Comparison of ENCODE assay signal across 1 cellular context in the genomic region with DNA sequence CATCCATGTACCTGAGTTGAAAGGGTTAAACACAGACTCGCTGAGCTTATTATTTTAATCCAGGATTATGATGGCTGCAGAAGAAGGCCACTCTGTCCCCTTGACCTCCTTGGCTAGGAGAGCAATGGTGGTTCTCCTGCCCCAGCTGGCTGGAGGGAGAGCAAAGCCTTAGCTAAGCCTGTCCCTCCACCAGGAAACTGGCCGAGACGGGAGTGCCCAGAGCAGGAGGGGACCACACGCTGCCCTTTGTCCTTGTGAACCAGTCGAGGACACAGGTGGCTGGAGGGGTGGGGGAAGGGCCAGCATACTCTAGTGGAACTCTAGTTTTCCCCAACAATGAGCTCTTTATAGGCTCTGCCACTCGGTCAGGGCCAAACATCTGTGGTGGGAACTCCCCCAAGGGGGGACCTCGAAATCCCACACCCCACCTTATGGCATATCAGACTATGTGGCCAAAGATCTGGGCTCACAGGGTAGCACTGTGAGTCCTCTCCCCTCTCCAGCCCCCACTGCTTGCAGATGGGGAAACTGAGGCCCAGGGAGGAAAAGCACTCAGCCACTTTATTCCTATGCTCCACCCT.
TF ChIP-seq lines count a peak whose summit lies in the region.

No MANE protein-coding gene starts in this region.

TF ChIP-seq in HepG2, 621 proteins besides CTCF, POLR2A, EP300 and RAD21 (continued from another document and continues in another):
- peak; percentile 64; the same call in 1 of the 2 replicates for TF ChIP-seq ZNF644 (CRISPR knock-in tag; IDR thresholded peaks at IDR 0.05; ENCODE audit: low read depth)
- TF ChIP-seq, protein P1, sequence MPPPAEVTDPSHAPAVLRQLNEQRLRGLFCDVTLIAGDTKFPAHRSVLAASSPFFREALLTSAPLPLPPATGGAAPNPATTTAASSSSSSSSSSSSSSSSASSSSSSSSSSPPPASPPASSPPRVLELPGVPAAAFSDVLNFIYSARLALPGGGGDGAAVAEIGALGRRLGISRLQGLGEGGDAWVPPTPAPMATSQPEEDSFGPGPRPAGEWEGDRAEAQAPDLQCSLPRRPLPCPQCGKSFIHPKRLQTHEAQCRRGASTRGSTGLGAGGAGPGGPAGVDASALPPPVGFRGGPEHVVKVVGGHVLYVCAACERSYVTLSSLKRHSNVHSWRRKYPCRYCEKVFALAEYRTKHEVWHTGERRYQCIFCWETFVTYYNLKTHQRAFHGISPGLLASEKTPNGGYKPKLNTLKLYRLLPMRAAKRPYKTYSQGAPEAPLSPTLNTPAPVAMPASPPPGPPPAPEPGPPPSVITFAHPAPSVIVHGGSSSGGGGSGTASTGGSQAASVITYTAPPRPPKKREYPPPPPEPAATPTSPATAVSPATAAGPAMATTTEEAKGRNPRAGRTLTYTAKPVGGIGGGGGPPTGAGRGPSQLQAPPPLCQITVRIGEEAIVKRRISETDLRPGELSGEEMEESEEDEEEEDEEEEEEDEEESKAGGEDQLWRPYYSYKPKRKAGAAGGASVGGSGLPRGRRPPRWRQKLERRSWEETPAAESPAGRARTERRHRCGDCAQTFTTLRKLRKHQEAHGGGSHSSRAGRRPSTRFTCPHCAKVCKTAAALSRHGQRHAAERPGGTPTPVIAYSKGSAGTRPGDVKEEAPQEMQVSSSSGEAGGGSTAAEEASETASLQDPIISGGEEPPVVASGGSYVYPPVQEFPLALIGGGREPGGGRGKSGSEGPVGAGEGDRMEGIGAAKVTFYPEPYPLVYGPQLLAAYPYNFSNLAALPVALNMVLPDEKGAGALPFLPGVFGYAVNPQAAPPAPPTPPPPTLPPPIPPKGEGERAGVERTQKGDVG (CRISPR knock-in tag; IDR thresholded peaks at IDR 0.05; ENCODE audit: borderline replicate concordance): no peak
- no peak for TF ChIP-seq GATA4 (IDR thresholded peaks at IDR 0.05; ENCODE audit: borderline replicate concordance, low read depth)
- TF ChIP-seq, protein P2, sequence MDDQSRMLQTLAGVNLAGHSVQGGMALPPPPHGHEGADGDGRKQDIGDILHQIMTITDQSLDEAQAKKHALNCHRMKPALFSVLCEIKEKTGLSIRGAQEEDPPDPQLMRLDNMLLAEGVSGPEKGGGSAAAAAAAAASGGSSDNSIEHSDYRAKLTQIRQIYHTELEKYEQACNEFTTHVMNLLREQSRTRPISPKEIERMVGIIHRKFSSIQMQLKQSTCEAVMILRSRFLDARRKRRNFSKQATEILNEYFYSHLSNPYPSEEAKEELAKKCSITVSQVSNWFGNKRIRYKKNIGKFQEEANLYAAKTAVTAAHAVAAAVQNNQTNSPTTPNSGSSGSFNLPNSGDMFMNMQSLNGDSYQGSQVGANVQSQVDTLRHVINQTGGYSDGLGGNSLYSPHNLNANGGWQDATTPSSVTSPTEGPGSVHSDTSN (CRISPR knock-in tag; IDR thresholded peaks at IDR 0.05; ENCODE audit: borderline replicate concordance): no peak
- TF ChIP-seq MTA1 (CRISPR knock-in tag; IDR thresholded peaks at IDR 0.05; ENCODE audit: borderline replicate concordance): peak; percentile 97
- no peak for TF ChIP-seq NFKB2 (CRISPR knock-in tag; IDR thresholded peaks at IDR 0.05; ENCODE audit: borderline replicate concordance)
- TF ChIP-seq HOXD1 (CRISPR knock-in tag; IDR thresholded peaks at IDR 0.05): no peak
- TF ChIP-seq ZBTB8A (CRISPR knock-in tag; IDR thresholded peaks at IDR 0.05; ENCODE audit: borderline replicate concordance, low read depth): no peak
- TF ChIP-seq, protein P3, sequence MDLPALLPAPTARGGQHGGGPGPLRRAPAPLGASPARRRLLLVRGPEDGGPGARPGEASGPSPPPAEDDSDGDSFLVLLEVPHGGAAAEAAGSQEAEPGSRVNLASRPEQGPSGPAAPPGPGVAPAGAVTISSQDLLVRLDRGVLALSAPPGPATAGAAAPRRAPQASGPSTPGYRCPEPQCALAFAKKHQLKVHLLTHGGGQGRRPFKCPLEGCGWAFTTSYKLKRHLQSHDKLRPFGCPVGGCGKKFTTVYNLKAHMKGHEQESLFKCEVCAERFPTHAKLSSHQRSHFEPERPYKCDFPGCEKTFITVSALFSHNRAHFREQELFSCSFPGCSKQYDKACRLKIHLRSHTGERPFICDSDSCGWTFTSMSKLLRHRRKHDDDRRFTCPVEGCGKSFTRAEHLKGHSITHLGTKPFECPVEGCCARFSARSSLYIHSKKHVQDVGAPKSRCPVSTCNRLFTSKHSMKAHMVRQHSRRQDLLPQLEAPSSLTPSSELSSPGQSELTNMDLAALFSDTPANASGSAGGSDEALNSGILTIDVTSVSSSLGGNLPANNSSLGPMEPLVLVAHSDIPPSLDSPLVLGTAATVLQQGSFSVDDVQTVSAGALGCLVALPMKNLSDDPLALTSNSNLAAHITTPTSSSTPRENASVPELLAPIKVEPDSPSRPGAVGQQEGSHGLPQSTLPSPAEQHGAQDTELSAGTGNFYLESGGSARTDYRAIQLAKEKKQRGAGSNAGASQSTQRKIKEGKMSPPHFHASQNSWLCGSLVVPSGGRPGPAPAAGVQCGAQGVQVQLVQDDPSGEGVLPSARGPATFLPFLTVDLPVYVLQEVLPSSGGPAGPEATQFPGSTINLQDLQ (CRISPR knock-in tag; IDR thresholded peaks at IDR 0.05): no peak
- TF ChIP-seq, protein P4, sequence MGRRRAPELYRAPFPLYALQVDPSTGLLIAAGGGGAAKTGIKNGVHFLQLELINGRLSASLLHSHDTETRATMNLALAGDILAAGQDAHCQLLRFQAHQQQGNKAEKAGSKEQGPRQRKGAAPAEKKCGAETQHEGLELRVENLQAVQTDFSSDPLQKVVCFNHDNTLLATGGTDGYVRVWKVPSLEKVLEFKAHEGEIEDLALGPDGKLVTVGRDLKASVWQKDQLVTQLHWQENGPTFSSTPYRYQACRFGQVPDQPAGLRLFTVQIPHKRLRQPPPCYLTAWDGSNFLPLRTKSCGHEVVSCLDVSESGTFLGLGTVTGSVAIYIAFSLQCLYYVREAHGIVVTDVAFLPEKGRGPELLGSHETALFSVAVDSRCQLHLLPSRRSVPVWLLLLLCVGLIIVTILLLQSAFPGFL (CRISPR knock-in tag; IDR thresholded peaks at IDR 0.05): no peak
- TF ChIP-seq ZNF224 (CRISPR knock-in tag; IDR thresholded peaks at IDR 0.05): no peak
- TF ChIP-seq ATF7-NPFF (CRISPR knock-in tag; IDR thresholded peaks at IDR 0.05; ENCODE audit: low read depth): no peak
- TF ChIP-seq, protein P5, sequence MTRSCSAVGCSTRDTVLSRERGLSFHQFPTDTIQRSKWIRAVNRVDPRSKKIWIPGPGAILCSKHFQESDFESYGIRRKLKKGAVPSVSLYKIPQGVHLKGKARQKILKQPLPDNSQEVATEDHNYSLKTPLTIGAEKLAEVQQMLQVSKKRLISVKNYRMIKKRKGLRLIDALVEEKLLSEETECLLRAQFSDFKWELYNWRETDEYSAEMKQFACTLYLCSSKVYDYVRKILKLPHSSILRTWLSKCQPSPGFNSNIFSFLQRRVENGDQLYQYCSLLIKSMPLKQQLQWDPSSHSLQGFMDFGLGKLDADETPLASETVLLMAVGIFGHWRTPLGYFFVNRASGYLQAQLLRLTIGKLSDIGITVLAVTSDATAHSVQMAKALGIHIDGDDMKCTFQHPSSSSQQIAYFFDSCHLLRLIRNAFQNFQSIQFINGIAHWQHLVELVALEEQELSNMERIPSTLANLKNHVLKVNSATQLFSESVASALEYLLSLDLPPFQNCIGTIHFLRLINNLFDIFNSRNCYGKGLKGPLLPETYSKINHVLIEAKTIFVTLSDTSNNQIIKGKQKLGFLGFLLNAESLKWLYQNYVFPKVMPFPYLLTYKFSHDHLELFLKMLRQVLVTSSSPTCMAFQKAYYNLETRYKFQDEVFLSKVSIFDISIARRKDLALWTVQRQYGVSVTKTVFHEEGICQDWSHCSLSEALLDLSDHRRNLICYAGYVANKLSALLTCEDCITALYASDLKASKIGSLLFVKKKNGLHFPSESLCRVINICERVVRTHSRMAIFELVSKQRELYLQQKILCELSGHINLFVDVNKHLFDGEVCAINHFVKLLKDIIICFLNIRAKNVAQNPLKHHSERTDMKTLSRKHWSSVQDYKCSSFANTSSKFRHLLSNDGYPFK (CRISPR knock-in tag; IDR thresholded peaks at IDR 0.05; ENCODE audit: borderline replicate concordance): no peak
- TF ChIP-seq PAX8 (CRISPR knock-in tag; IDR thresholded peaks at IDR 0.05; ENCODE audit: borderline replicate concordance): no peak
- TF ChIP-seq, protein P6, sequence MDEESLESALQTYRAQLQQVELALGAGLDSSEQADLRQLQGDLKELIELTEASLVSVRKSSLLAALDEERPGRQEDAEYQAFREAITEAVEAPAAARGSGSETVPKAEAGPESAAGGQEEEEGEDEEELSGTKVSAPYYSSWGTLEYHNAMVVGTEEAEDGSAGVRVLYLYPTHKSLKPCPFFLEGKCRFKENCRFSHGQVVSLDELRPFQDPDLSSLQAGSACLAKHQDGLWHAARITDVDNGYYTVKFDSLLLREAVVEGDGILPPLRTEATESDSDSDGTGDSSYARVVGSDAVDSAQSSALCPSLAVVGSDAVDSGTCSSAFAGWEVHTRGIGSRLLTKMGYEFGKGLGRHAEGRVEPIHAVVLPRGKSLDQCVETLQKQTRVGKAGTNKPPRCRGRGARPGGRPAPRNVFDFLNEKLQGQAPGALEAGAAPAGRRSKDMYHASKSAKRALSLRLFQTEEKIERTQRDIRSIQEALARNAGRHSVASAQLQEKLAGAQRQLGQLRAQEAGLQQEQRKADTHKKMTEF (CRISPR knock-in tag; IDR thresholded peaks at IDR 0.05): 0 out of 2 replicates have a peak, but pooled peaks have one; percentile 29
- no peak for TF ChIP-seq CCAR2 (optimal IDR thresholded peaks at IDR 0.05; ENCODE audit: low read depth, low read length)
- TF ChIP-seq ZNF672 (CRISPR knock-in tag; IDR thresholded peaks at IDR 0.05): no peak
- TF ChIP-seq HMGA1 (CRISPR knock-in tag; conservative IDR thresholded peaks at IDR 0.05): no peak
- no peak for TF ChIP-seq SYNCRIP (IDR thresholded peaks at IDR 0.05; ENCODE audit: insufficient read depth, low read depth, low read length)
- TF ChIP-seq TAF15 (IDR thresholded peaks at IDR 0.05; ENCODE audit: low read depth, low read length, poor library complexity, severe bottlenecking): no peak
- TF ChIP-seq ZNF143 (CRISPR knock-in tag; IDR thresholded peaks at IDR 0.05): no peak
- TF ChIP-seq PRPF4 (IDR thresholded peaks at IDR 0.05; ENCODE audit: low read depth, low read length, poor library complexity, severe bottlenecking): peak; percentile 49
- no peak for TF ChIP-seq MEIS2 (CRISPR knock-in tag; IDR thresholded peaks at IDR 0.05)
- TF ChIP-seq, protein P7, sequence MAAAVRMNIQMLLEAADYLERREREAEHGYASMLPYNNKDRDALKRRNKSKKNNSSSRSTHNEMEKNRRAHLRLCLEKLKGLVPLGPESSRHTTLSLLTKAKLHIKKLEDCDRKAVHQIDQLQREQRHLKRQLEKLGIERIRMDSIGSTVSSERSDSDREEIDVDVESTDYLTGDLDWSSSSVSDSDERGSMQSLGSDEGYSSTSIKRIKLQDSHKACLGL (CRISPR knock-in tag; IDR thresholded peaks at IDR 0.05): no peak
- TF ChIP-seq, protein P8, sequence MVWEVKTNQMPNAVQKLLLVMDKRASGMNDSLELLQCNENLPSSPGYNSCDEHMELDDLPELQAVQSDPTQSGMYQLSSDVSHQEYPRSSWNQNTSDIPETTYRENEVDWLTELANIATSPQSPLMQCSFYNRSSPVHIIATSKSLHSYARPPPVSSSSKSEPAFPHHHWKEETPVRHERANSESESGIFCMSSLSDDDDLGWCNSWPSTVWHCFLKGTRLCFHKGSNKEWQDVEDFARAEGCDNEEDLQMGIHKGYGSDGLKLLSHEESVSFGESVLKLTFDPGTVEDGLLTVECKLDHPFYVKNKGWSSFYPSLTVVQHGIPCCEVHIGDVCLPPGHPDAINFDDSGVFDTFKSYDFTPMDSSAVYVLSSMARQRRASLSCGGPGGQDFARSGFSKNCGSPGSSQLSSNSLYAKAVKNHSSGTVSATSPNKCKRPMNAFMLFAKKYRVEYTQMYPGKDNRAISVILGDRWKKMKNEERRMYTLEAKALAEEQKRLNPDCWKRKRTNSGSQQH (CRISPR knock-in tag; IDR thresholded peaks at IDR 0.05; ENCODE audit: low read depth): no peak
- no peak for TF ChIP-seq ZFP36L1 (CRISPR knock-in tag; IDR thresholded peaks at IDR 0.05)
- TF ChIP-seq MTF2 (CRISPR knock-in tag; IDR thresholded peaks at IDR 0.05; ENCODE audit: borderline replicate concordance): no peak
- TF ChIP-seq SUZ12 (IDR thresholded peaks at IDR 0.05; ENCODE audit: low read depth, low read length): no peak
- TF ChIP-seq, protein P9, sequence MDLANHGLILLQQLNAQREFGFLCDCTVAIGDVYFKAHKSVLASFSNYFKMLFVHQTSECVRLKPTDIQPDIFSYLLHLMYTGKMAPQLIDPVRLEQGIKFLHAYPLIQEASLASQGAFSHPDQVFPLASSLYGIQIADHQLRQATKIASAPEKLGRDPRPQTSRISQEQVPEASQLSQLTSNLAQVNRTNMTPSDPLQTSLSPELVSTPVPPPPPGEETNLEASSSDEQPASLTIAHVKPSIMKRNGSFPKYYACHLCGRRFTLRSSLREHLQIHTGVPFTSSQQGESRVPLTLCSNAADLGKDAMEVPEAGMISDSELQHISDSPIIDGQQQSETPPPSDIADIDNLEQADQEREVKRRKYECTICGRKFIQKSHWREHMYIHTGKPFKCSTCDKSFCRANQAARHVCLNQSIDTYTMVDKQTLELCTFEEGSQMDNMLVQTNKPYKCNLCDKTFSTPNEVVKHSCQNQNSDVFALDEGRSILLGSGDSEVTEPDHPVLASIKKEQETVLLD (CRISPR knock-in tag; IDR thresholded peaks at IDR 0.05; ENCODE audit: low read depth): no peak
- no peak for TF ChIP-seq ZNF234 (CRISPR knock-in tag; conservative IDR thresholded peaks at IDR 0.05)
- TF ChIP-seq ZNF607 (CRISPR knock-in tag; IDR thresholded peaks at IDR 0.05; ENCODE audit: borderline replicate concordance): no peak
- no peak; the same call in 1 of the 2 replicates for TF ChIP-seq ZNF616 (CRISPR knock-in tag; IDR thresholded peaks at IDR 0.05; ENCODE audit: low read depth)
- TF ChIP-seq ZFX (CRISPR knock-in tag; IDR thresholded peaks at IDR 0.05; ENCODE audit: low read depth): peak; percentile 31; the same call in 1 of the 2 replicates
- no peak for TF ChIP-seq ZNF180 (CRISPR knock-in tag; IDR thresholded peaks at IDR 0.05; ENCODE audit: borderline replicate concordance, low read depth)
- TF ChIP-seq CENPX (CRISPR knock-in tag; IDR thresholded peaks at IDR 0.05): no peak
- TF ChIP-seq, protein P10, sequence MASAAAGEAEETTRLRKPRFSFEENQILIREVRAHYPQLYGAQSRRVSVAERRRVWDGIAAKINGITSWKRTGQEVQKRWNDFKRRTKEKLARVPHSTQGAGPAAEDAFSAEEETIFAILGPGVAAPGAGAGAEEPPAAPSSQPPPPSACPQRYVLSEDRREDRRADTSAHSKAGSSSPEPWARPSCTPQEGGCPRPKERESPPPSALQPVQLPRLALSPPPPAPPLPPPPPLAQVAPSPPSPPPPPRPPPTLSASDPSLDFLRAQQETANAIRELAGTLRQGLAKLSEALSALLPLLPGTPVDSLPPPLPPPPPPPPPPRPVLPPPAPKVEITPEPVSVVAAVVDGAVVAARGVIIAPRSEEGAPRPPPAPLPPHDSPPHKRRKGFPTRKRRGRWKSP (CRISPR knock-in tag; IDR thresholded peaks at IDR 0.05): no peak
- TF ChIP-seq ZNF451 (CRISPR knock-in tag; IDR thresholded peaks at IDR 0.05): no peak
- no peak for TF ChIP-seq ZNF883 (CRISPR knock-in tag; IDR thresholded peaks at IDR 0.05; ENCODE audit: not compliant biosample characterization)
- TF ChIP-seq ZNF839 (CRISPR knock-in tag; IDR thresholded peaks at IDR 0.05; ENCODE audit: borderline replicate concordance): no peak
- no peak for TF ChIP-seq ZNF33A (CRISPR knock-in tag; IDR thresholded peaks at IDR 0.05; ENCODE audit: borderline replicate concordance)
- TF ChIP-seq ZC3H13 (CRISPR knock-in tag; IDR thresholded peaks at IDR 0.05): no peak
- no peak for TF ChIP-seq ZNF337 (CRISPR knock-in tag; IDR thresholded peaks at IDR 0.05; ENCODE audit: borderline replicate concordance, low read depth)
